Comparison of ENCODE assay signal across 9 cellular contexts in genomic region chr9:111975709-111976108, GRCh38.
A peak's percentile ranks its signal among the peaks of the same experiment; 100 is the strongest.
DNase-seq lines count a peak whose midpoint lies in the region; ATAC-seq and TF ChIP-seq lines count a peak whose summit lies in the region.
"Had no signal": no experiment of that assay in that cellular context is flagged by ENCODE, and none has a peak within 500 bp of the region (broad histone marks: within the 10 kb centered on the region; RNA-seq: fewer than 3 reads in every experiment).

No MANE protein-coding gene starts in this region.

- no peaks in the 10 kb centered on the region for H3K4me1 Mint-ChIP-seq in activated T-helper 17 cell treated with anti-CD3 and anti-CD28 coated beads, Interleukin-2, amount 50 U/mL, for 72 hours
- peaks cover 16% of the 10 kb centered on the region for H3K4me1 Mint-ChIP-seq in neural progenitor cell

- H3K36me3 ChIP-seq in neural progenitor cell = no peaks in the 10 kb centered on the region
- H3K36me3 ChIP-seq: heart right ventricle had no signal

- H2AFZ ChIP-seq in neural progenitor cell (replicated peaks) = no peak overlapping the region

- no peak overlapping the region for H3K4me3 ChIP-seq in neural progenitor cell
- H3K4me3 ChIP-seq: heart right ventricle had no signal

- H3K9me3 ChIP-seq in neural progenitor cell (ENCODE audit: low read depth) = no peaks in the 10 kb centered on the region
- H3K9me3 ChIP-seq: heart right ventricle had no signal

- peak; percentile 34 for ATAC-seq in activated T-helper 17 cell treated with anti-CD3 and anti-CD28 coated beads, Interleukin-2, amount 50 U/mL, for 72 hours (replicated peaks)
- ATAC-seq in HG03025 (IDR thresholded peaks at IDR 0.05; ENCODE audit: low FRiP score, unreplicated experiment) (no peak), GM21515 (IDR thresholded peaks at IDR 0.05; ENCODE audit: unreplicated experiment) (no peak)

- H3K9me3 Mint-ChIP-seq in activated T-helper 17 cell treated with anti-CD3 and anti-CD28 coated beads, Interleukin-2, amount 50 U/mL, for 72 hours = no peaks in the 10 kb centered on the region
- no peaks in the 10 kb centered on the region for H3K9me3 Mint-ChIP-seq in neural progenitor cell

- H3K9ac ChIP-seq in neural progenitor cell = no peak overlapping the region

- H3K4me2 ChIP-seq in neural progenitor cell = no peak overlapping the region

- H3K27ac ChIP-seq in neural progenitor cell = no peak overlapping the region
- H3K27ac ChIP-seq: heart right ventricle had no signal

- no peak overlapping the region for H3K27ac Mint-ChIP-seq in activated T-helper 17 cell treated with anti-CD3 and anti-CD28 coated beads, Interleukin-2, amount 50 U/mL, for 72 hours
- no peak overlapping the region for H3K27ac Mint-ChIP-seq in neural progenitor cell

- H3K79me2 ChIP-seq in neural progenitor cell (ENCODE audit: low read depth) = no peaks in the 10 kb centered on the region

- H3K4me1 ChIP-seq in neural progenitor cell = no peaks in the 10 kb centered on the region

- H4K20me1 ChIP-seq in neural progenitor cell (ENCODE audit: low read depth) = no peaks in the 10 kb centered on the region

- no peak overlapping the region for H3K4me3 Mint-ChIP-seq in activated T-helper 17 cell treated with anti-CD3 and anti-CD28 coated beads, Interleukin-2, amount 50 U/mL, for 72 hours
- H3K4me3 Mint-ChIP-seq in neural progenitor cell = no peak overlapping the region

- no peaks in the 10 kb centered on the region for H3K27me3 ChIP-seq in neural progenitor cell
- H3K27me3 ChIP-seq: heart right ventricle had no signal

- peak; percentile 27 for TF ChIP-seq CTCF in neural progenitor cell (IDR thresholded peaks at IDR 0.05)

- no peaks in the 10 kb centered on the region for H3K36me3 Mint-ChIP-seq in activated T-helper 17 cell treated with anti-CD3 and anti-CD28 coated beads, Interleukin-2, amount 50 U/mL, for 72 hours (ENCODE audit: low read depth)
- no peaks in the 10 kb centered on the region for H3K36me3 Mint-ChIP-seq in neural progenitor cell

- peak; percentile 51 for DNase-seq in DMS153 (lab: John Stamatoyannopoulos, UW)
- no peak for DNase-seq in DMS153 treated with DMSO at 0.1 percent for 48 hours (lab: John Stamatoyannopoulos, UW; ENCODE audit: unreplicated experiment)
- peak; percentile 40 for DNase-seq in NCI-H146 (lab: John Stamatoyannopoulos, UW)
- DNase-seq in neural progenitor cell (ENCODE audit: low spot score) = peak; percentile 40
- DNase-seq in NCI-H1694 (lab: John Stamatoyannopoulos, UW) = no peak

- H3K27me3 Mint-ChIP-seq in activated T-helper 17 cell treated with anti-CD3 and anti-CD28 coated beads, Interleukin-2, amount 50 U/mL, for 72 hours = no peaks in the 10 kb centered on the region
- peaks cover 4% of the 10 kb centered on the region for H3K27me3 Mint-ChIP-seq in neural progenitor cell (ENCODE audit: insufficient read depth, low read depth)

- no peaks in the 10 kb centered on the region for H3F3A ChIP-seq in neural progenitor cell (ENCODE audit: low read depth)

Comparison
In these comparisons a context has a peak if more than half of its experiments do, and no peak if none do; other contexts are left out.
1. DNase-seq: peak in DMS153 (single experiment), NCI-H146 (single experiment) and neural progenitor cell (single experiment); none in DMS153 treated with DMSO at 0.1 percent for 48 hours (single experiment) and NCI-H1694 (single experiment).